Comparison of ENCODE assay signal across 8 cellular contexts in the genomic region with DNA sequence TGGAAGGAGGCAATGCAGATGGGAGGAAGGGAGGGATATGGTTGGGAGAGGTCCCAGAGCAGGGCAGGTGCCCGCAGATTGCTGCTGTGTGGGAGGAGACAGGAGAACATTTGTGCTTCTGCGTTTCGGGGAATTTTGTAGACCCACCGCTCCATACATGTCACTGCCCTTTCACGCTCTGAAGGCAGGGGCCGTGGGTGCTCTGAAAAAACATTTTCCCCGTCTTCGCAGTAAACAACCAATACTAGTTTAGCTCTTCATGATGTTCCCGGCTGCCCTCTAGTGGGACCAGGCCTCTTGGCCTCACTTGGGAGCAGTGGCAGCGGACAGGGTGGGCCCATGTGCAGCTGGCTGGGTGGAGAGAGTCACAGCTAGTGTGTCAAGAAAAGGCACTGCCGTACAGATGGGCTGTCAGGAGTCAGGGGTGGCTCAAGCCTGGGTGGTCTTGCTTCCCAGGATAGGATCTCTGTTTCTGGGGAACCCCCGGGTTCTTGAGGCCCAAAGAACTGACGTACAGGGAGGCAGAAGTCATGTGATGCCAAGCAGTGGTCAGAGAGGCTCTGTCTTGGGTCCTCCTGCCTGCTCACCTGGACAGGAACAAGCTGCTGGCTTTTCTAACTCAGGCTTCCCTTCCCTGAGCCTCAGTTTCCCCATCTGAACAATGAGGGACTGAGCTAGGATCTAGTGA. TPM values are rescaled to one million over a fixed set of nuclear protein-coding genes. Genes with fewer than 3 reads are reported as not detected.
DNase-seq lines count a peak whose midpoint lies in the region; ATAC-seq and TF ChIP-seq lines count a peak whose summit lies in the region.

No MANE protein-coding gene starts in this region.

- no peaks in the 10 kb centered on the region for H3K4me1 ChIP-seq in osteoblast (ENCODE audit: insufficient read depth, low read length)

- H3K27me3 Mint-ChIP-seq in glutamatergic neuron (ENCODE audit: unreplicated experiment) = peaks cover 8% of the 10 kb centered on the region

- peak; percentile 62 for DNase-seq in GM12864 (ENCODE audit: low read depth)
- DNase-seq in MV-4-11 (lab: John Stamatoyannopoulos, UW) = peak; percentile 11
- peak; percentile 34 for DNase-seq in activated naive CD4-positive, alpha-beta T cell treated with anti-CD3 and anti-CD28 coated beads, Interleukin-2, amount 50 U/mL, for 16 hours
- peak; percentile 70 for DNase-seq in glutamatergic neuron
- DNase-seq in osteoblast (ENCODE audit: insufficient read length, low spot score, missing footprints) = peak; percentile 92
- no peak for DNase-seq in A172 (ENCODE audit: low spot score)

- no peaks in the 10 kb centered on the region for H4K20me1 ChIP-seq in osteoblast (ENCODE audit: insufficient read depth, low read length)

- no peak overlapping the region for H3K27ac ChIP-seq in osteoblast (ENCODE audit: low read depth, low read length)

- H3K4me2 ChIP-seq in osteoblast (ENCODE audit: insufficient read depth, low read length) = peak overlapping the region; percentile 36

- no peak overlapping the region for H2AFZ ChIP-seq in osteoblast (ENCODE audit: low read length)

- no peak overlapping the region for H3K4me3 ChIP-seq in GM12864 (ENCODE audit: low read depth, low read length)
- no peak overlapping the region for H3K4me3 ChIP-seq in osteoblast (ENCODE audit: insufficient read depth, low read length)

- ATAC-seq in GM18870 (IDR thresholded peaks at IDR 0.05; ENCODE audit: unreplicated experiment) (no peak), HG03025 (IDR thresholded peaks at IDR 0.05; ENCODE audit: low FRiP score, unreplicated experiment) (no peak)

- peaks cover 54% of the 10 kb centered on the region for H3K36me3 ChIP-seq in osteoblast (ENCODE audit: insufficient read depth, low read length)

- no peaks in the 10 kb centered on the region for H3K9me3 ChIP-seq in osteoblast (ENCODE audit: low read depth, low read length)

- TF ChIP-seq CTCF in GM12864 (IDR thresholded peaks at IDR 0.05; ENCODE audit: low read depth, low read length, missing control alignments) (peak; percentile 78), glutamatergic neuron (IDR thresholded peaks at IDR 0.05; ENCODE audit: partially characterized antibody, unreplicated experiment) (no peak), osteoblast (IDR thresholded peaks at IDR 0.05; ENCODE audit: extremely low read depth, low read depth, low read length) (peak; percentile 72)

- H3K79me2 ChIP-seq in osteoblast (ENCODE audit: insufficient read depth, low read length) = no peaks in the 10 kb centered on the region

- H3K36me3 Mint-ChIP-seq in glutamatergic neuron (ENCODE audit: unreplicated experiment) = peaks cover 7% of the 10 kb centered on the region

- H3K27me3 ChIP-seq in osteoblast (ENCODE audit: insufficient read depth, low read length) = no peaks in the 10 kb centered on the region

- H3K27ac Mint-ChIP-seq in glutamatergic neuron (ENCODE audit: unreplicated experiment) = no peak overlapping the region

- H3K4me3 Mint-ChIP-seq in glutamatergic neuron (ENCODE audit: unreplicated experiment) = no peak overlapping the region

- peaks cover 5% of the 10 kb centered on the region for H3K4me1 Mint-ChIP-seq in glutamatergic neuron (ENCODE audit: low read depth, unreplicated experiment)

- H3K9me3 Mint-ChIP-seq in glutamatergic neuron (ENCODE audit: unreplicated experiment) = peaks cover 2% of the 10 kb centered on the region

RNA-seq across cellular contexts. Expression of gene CPNE2, which starts 46.5 kb away (rescaled TPM):
- total RNA-seq in glutamatergic neuron (ENCODE audit: unreplicated experiment) (3.4 TPM), osteoblast (11.6 and 15.3 TPM in 2 replicates)
- total RNA-seq in A172 (2014; rRNA removed; shearing (Covaris generic)) = 40.5 and 43.0 TPM in 2 replicates

RNA-seq across cellular contexts. Expression of gene NLRC5, which starts 56.5 kb away (rescaled TPM):
- total RNA-seq in glutamatergic neuron (ENCODE audit: unreplicated experiment) (1.5 TPM), osteoblast (52.1 and 57.2 TPM in 2 replicates)
- total RNA-seq in A172 (2014; rRNA removed; shearing (Covaris generic)) = 15.0 and 20.2 TPM in 2 replicates
